ENCODE assay signal across 2 cellular contexts in the genomic region with DNA sequence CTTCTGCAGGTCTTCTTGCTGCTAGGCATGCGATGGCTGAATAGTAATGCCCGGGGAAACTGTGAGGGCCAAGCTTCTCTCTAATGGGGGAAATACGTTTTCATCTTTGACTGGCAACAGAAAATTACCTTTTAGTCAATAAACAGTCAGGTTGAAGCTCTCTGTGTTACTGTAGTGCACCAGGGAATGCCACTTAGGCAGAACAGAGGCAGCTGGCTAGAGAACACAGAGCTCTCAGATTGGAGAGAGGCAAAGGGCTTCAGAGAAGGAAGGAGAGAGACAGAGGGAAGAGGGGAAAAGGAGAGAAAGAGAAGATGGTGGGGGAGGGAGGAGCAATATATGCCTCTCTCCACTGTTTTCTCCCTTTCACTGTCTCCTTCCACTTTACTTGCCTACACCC.
A peak's percentile ranks its signal among the peaks of the same experiment; 100 is the strongest.
TF ChIP-seq lines count a peak whose summit lies in the region.

No MANE protein-coding gene starts in this region.

TF ChIP-seq in HEK293, 187 proteins besides CTCF, POLR2A, EP300 and RAD21:
- TF ChIP-seq PRDM1 (tag by site-specific recombination; IDR thresholded peaks at IDR 0.05), result peak; percentile 88
- TF ChIP-seq ZSCAN18 (tag by site-specific recombination; IDR thresholded peaks at IDR 0.05), result no peak
- peak; percentile 44; the same call in 1 of the 2 replicates for TF ChIP-seq ZBTB17 (tag by site-specific recombination; IDR thresholded peaks at IDR 0.05)
- TF ChIP-seq ZNF544 (tag by site-specific recombination; IDR thresholded peaks at IDR 0.05), result no peak

TF ChIP-seq in K562, 482 proteins besides CTCF, POLR2A, EP300 and RAD21:
- TF ChIP-seq TCF3 (CRISPR knock-in tag; IDR thresholded peaks at IDR 0.05), result no peak
- no peak for TF ChIP-seq ZNF699 (CRISPR knock-in tag; IDR thresholded peaks at IDR 0.05; ENCODE audit: insufficient replicate concordance)
- TF ChIP-seq MEF2D (tag; conservative IDR thresholded peaks at IDR 0.05; ENCODE audit: low read depth), result no peak
- no peak for TF ChIP-seq DACH1 (IDR thresholded peaks at IDR 0.05; ENCODE audit: partially characterized antibody)
- no peak for TF ChIP-seq ZBTB11 (CRISPR knock-in tag; IDR thresholded peaks at IDR 0.05)
- TF ChIP-seq, protein P1, sequence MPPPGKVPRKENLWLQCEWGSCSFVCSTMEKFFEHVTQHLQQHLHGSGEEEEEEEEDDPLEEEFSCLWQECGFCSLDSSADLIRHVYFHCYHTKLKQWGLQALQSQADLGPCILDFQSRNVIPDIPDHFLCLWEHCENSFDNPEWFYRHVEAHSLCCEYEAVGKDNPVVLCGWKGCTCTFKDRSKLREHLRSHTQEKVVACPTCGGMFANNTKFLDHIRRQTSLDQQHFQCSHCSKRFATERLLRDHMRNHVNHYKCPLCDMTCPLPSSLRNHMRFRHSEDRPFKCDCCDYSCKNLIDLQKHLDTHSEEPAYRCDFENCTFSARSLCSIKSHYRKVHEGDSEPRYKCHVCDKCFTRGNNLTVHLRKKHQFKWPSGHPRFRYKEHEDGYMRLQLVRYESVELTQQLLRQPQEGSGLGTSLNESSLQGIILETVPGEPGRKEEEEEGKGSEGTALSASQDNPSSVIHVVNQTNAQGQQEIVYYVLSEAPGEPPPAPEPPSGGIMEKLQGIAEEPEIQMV (tag; conservative IDR thresholded peaks at IDR 0.05; ENCODE audit: low read depth), result no peak
- TF ChIP-seq ZNF668 (CRISPR knock-in tag; IDR thresholded peaks at IDR 0.05), result no peak
- TF ChIP-seq HDAC1 (IDR thresholded peaks at IDR 0.05), result no peak
- TF ChIP-seq, protein P2, sequence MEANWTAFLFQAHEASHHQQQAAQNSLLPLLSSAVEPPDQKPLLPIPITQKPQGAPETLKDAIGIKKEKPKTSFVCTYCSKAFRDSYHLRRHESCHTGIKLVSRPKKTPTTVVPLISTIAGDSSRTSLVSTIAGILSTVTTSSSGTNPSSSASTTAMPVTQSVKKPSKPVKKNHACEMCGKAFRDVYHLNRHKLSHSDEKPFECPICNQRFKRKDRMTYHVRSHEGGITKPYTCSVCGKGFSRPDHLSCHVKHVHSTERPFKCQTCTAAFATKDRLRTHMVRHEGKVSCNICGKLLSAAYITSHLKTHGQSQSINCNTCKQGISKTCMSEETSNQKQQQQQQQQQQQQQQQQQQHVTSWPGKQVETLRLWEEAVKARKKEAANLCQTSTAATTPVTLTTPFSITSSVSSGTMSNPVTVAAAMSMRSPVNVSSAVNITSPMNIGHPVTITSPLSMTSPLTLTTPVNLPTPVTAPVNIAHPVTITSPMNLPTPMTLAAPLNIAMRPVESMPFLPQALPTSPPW (CRISPR knock-in tag; IDR thresholded peaks at IDR 0.05), result no peak
- TF ChIP-seq PHB2 (IDR thresholded peaks at IDR 0.05; ENCODE audit: low read depth), result no peak
- no peak for TF ChIP-seq FOXA3 (CRISPR knock-in tag; conservative IDR thresholded peaks at IDR 0.05 in 1 of 2, IDR thresholded peaks at IDR 0.05 in 1 of 2)
- TF ChIP-seq ZFP1 (CRISPR knock-in tag; IDR thresholded peaks at IDR 0.05), result no peak
- no peak for TF ChIP-seq SNRNP70 (optimal IDR thresholded peaks at IDR 0.05; ENCODE audit: low read depth, low read length)
